In genomic region chr2:34161546-34161945, GRCh38 we compare ENCODE assay signal across 17 cellular contexts.
DNase-seq lines count a peak whose midpoint lies in the region; TF ChIP-seq lines count a peak whose summit lies in the region.
"Had no signal": no experiment of that assay in that cellular context is flagged by ENCODE, and none has a peak within 500 bp of the region (broad histone marks: within the 10 kb centered on the region; RNA-seq: fewer than 3 reads in every experiment).

No MANE protein-coding gene starts in this region.

- no peak overlapping the region for H3K27ac ChIP-seq in A673 (ENCODE audit: low read depth, low read length, poor library complexity, severe bottlenecking)
- H3K27ac ChIP-seq in esophagus muscularis mucosa (replicated peaks in 1 of 4), result no peak overlapping the region
- no peak overlapping the region for H3K27ac ChIP-seq in mammary epithelial cell (ENCODE audit: insufficient read depth, low read depth, low read length)
- H3K27ac ChIP-seq: BLaER1, KMS-11 had no signal

- TF ChIP-seq POLR2A in esophagus muscularis mucosa (IDR thresholded peaks at IDR 0.05; ENCODE audit: low read depth), result no peak

- H3K27me3 ChIP-seq in A673 (replicated peaks; ENCODE audit: insufficient read depth, low read depth, low read length, poor library complexity), result no peaks in the 10 kb centered on the region
- no peaks in the 10 kb centered on the region for H3K27me3 ChIP-seq in esophagus muscularis mucosa
- no peaks in the 10 kb centered on the region for H3K27me3 ChIP-seq in mammary epithelial cell (ENCODE audit: insufficient read depth, low read length)
- H3K27me3 ChIP-seq: BLaER1 had no signal

- no peaks in the 10 kb centered on the region for H3K36me3 ChIP-seq in A673 (ENCODE audit: insufficient read depth, low read length, poor library complexity, severe bottlenecking)
- no peaks in the 10 kb centered on the region for H3K36me3 ChIP-seq in esophagus muscularis mucosa
- no peaks in the 10 kb centered on the region for H3K36me3 ChIP-seq in mammary epithelial cell (ENCODE audit: insufficient read depth, low read length)
- H3K36me3 ChIP-seq: BLaER1 had no signal

- in situ Hi-C loops in mammary epithelial cell (cut with MboI; ENCODE audit: low sequenced_read_pairs in 2 of 2), result no loop called here

- dilution Hi-C loops in mammary epithelial cell (cut with HindIII; ENCODE audit: low sequenced_read_pairs), result no loop called here

- intact Hi-C loops in A673 (cut with micrococcal nuclease; ENCODE audit: unreplicated experiment), result no loop called here
- intact Hi-C loops in esophagus muscularis mucosa (cut with DNase I), result no loop called here
- intact Hi-C loops in mammary epithelial cell (cut with micrococcal nuclease), result no loop called here

- POLR2A ChIA-PET in A673 (lab: Charles Lee; ENCODE audit: low non-redundant PET), result no interaction called here

- H3K4me2 ChIP-seq in mammary epithelial cell (ENCODE audit: insufficient read depth, low read depth, low read length), result no peak overlapping the region
- H3K4me2 ChIP-seq: BLaER1, KMS-11 had no signal

- BruUV-seq in A673 (replicated peaks; lab: Mats Ljungman, UMichigan), result no TSS peak
- no TSS peak for BruUV-seq in mammary epithelial cell (replicated peaks; lab: Mats Ljungman, UMichigan)

- TF ChIP-seq CTCF in A673 (conservative IDR thresholded peaks at IDR 0.05; ENCODE audit: low read depth, low read length), result no peak
- TF ChIP-seq CTCF in esophagus muscularis mucosa (IDR thresholded peaks at IDR 0.05), result no peak
- no peak for TF ChIP-seq CTCF in mammary epithelial cell (conservative IDR thresholded peaks at IDR 0.05 in 1 of 2, IDR thresholded peaks at IDR 0.05 in 1 of 2; ENCODE audit: extremely low read depth in 1 of 2, insufficient read depth in 1 of 2, low read depth in 1 of 2, low read length in 2 of 2)

- no peaks in the 10 kb centered on the region for H4K20me1 ChIP-seq in mammary epithelial cell (ENCODE audit: insufficient read depth, low read length)
- H4K20me1 ChIP-seq: BLaER1 had no signal

- H3K9me3 ChIP-seq in A673 (ENCODE audit: low read depth, low read length, poor library complexity, severe bottlenecking) (no peaks in the 10 kb centered on the region), esophagus muscularis mucosa (no peaks in the 10 kb centered on the region), mammary epithelial cell (replicated peaks; ENCODE audit: insufficient read depth, low read length) (no peaks in the 10 kb centered on the region)
- H3K9me3 ChIP-seq: BLaER1 had no signal

- no peaks in the 10 kb centered on the region for H3K79me2 ChIP-seq in mammary epithelial cell (ENCODE audit: insufficient read depth, low read length)

- WGBS in esophagus muscularis mucosa, result 65% methylated on average over 3 of the region's 3 CpGs
- 81% methylated on average over 3 of the region's 3 CpGs for WGBS in mammary epithelial cell (ENCODE audit: low coverage, missing lambda C conversion rate)

- CTCF ChIA-PET in A673 (lab: Charles Lee), result interaction anchor here (0.6 kb wide), 1 partner anchor 1000 kb away, joined by 5 read pairs; no protein-coding TSS in a partner anchor
- CTCF ChIA-PET in mammary epithelial cell (lab: Charles Lee; ENCODE audit: low non-redundant PET), result no interaction called here

- H2AFZ ChIP-seq in mammary epithelial cell (ENCODE audit: low read depth, low read length), result no peak overlapping the region

- no peaks in the 10 kb centered on the region for H3K4me1 ChIP-seq in A673 (ENCODE audit: insufficient read depth, low read length, poor library complexity, severe bottlenecking)
- peaks cover 0 to 18% (median 13%) of the 10 kb centered on the region in 4 donors for H3K4me1 ChIP-seq in esophagus muscularis mucosa
- H3K4me1 ChIP-seq in mammary epithelial cell (ENCODE audit: insufficient read depth, low read length), result no peaks in the 10 kb centered on the region
- H3K4me1 ChIP-seq: BLaER1 had no signal

- DNase-seq in A673 (ENCODE audit: low spot score) (peak; percentile 6), M059J (ENCODE audit: low read depth) (peak; percentile 3), astrocyte of the hippocampus (ENCODE audit: low read depth, low spot score) (peak; percentile 11), renal cortical epithelial cell (ENCODE audit: low read depth) (peak; percentile 32), esophagus muscularis mucosa (ENCODE audit: extremely low spot score) (no peak), mammary epithelial cell (no peak)
- DNase-seq in activated naive CD4-positive, alpha-beta T cell treated with anti-CD3 and anti-CD28 coated beads, Interleukin-2, amount 50 U/mL, for 16 hours, result no peak
- DNase-seq: CD4-positive, CD25-positive, alpha-beta regulatory T cell; H9; NCI-H1048; NCI-H1417; NCI-H1694; NCI-H2029 treated with DMSO at 0.1 percent for 48 hours; NCI-H2227 treated with DMSO at 0.1 percent for 48 hours; NCI-H526 treated with DMSO at 0.1 percent for 48 hours had no signal

- H3K9ac ChIP-seq in mammary epithelial cell (ENCODE audit: insufficient read depth, low read length), result no peak overlapping the region
- H3K9ac ChIP-seq: BLaER1, KMS-11 had no signal

- no peak for TF ChIP-seq EP300 in esophagus muscularis mucosa (IDR thresholded peaks at IDR 0.05)

- H3K4me3 ChIP-seq in A673 (ENCODE audit: low read depth, low read length, poor library complexity, severe bottlenecking) (no peak overlapping the region), esophagus muscularis mucosa (no peak overlapping the region), mammary epithelial cell (replicated peaks in 1 of 3; ENCODE audit: insufficient read depth in 1 of 3, low read depth in 2 of 3, low read length in 3 of 3) (no peak overlapping the region)
- H3K4me3 ChIP-seq: BLaER1 had no signal

Comparison
In these comparisons a context has a peak if more than half of its experiments do, and no peak if none do; other contexts are left out.
1. DNase-seq: peak in A673 (single experiment), M059J (single experiment), astrocyte of the hippocampus (single experiment) and renal cortical epithelial cell (single experiment); none in esophagus muscularis mucosa (single experiment), activated naive CD4-positive, alpha-beta T cell treated with anti-CD3 and anti-CD28 coated beads, Interleukin-2, amount 50 U/mL, for 16 hours (single experiment) and mammary epithelial cell (single experiment).